Comparison of ENCODE assay signal across 14 cellular contexts in the genomic region with DNA sequence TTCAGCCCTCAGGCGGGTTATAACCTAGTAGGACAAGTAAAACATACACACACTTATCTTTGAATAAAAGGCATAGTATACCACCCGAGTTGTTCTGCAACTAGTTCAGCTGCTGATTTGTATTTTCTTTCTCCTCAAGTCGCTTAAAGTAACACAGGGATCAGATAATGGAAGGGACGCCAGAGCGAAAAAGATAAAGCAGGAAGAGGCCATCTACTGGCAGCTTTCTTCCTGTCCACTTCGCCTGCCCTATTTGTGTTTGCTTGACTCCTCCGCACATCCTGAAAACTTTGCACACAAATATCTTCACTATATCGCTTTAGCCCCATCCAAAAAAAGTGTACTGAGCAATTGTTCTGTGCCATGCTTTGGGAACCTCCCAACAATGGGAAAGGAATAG.
DNase-seq lines count a peak whose midpoint lies in the region; FAIRE-seq and TF ChIP-seq lines count a peak whose summit lies in the region.
"Had no signal": no experiment of that assay in that cellular context is flagged by ENCODE, and none has a peak within 500 bp of the region (broad histone marks: within the 10 kb centered on the region; RNA-seq: fewer than 3 reads in every experiment).

No MANE protein-coding gene starts in this region.

- peak overlapping the region in 2 of 3 experiments; percentile 2 to 40; a peak in 2 of 7 replicates for H3K27ac Mint-ChIP-seq in H9
- H3K27ac Mint-ChIP-seq: activated CD8-positive, alpha-beta T cell treated with anti-CD3 and anti-CD28 coated beads, Interleukin-2, amount 10 ng/mL, durations not matched to agents 7 days and 5 days had no signal

- H3K9me3 ChIP-seq in H9 (ENCODE audit: control insufficient read depth, low read depth, low read length): no peaks in the 10 kb centered on the region

- TF ChIP-seq CTCF in H9 (conservative IDR thresholded peaks at IDR 0.05) (peak; percentile 64), VCaP (conservative IDR thresholded peaks at IDR 0.05) (peak; percentile 78), fibroblast of villous mesenchyme (IDR thresholded peaks at IDR 0.05; ENCODE audit: insufficient read depth, low read depth, low read length) (peak; percentile 28)

- no CpG with 5 or more reads among the region's 8 CpGs for WGBS in H9 (ENCODE audit: extremely low coverage, insufficient read length, low lambda C conversion rate)

- H2AFZ ChIP-seq in H9 (ENCODE audit: low read length): no peak overlapping the region

- no peak overlapping the region for H2AK5ac ChIP-seq in H9 (ENCODE audit: insufficient read length, low read length)

- no peak overlapping the region for H3K4me2 ChIP-seq in H9 (ENCODE audit: insufficient read depth, insufficient read length, low read length)

- no peak overlapping the region for H2BK5ac ChIP-seq in H9 (ENCODE audit: insufficient read length, low read length)

- H3K4me1 Mint-ChIP-seq in H9: peaks cover 42 to 48% of the 10 kb centered on the region in 2 experiments

- no peak for FAIRE-seq in urothelium cell line (lab: Jason Lieb, UNC)

- DNase-seq in H9 (no peak), fibroblast of villous mesenchyme (ENCODE audit: low read depth) (peak; percentile 19), pons (ENCODE audit: low spot score) (peak; percentile 61), A172 (ENCODE audit: low spot score) (no peak), NCI-H1048 (lab: John Stamatoyannopoulos, UW) (no peak), urothelium cell line (ENCODE audit: low spot score) (no peak), DMS153 (lab: John Stamatoyannopoulos, UW) (no peak)
- DNase-seq: activated CD8-positive, alpha-beta T cell treated with anti-CD3 and anti-CD28 coated beads, Interleukin-2, amount 10 ng/mL, durations not matched to agents 7 days and 5 days; activated effector memory CD4-positive, alpha-beta T cell treated with anti-CD3 and anti-CD28 coated beads, Interleukin-2, amount 50 U/mL, for 16 hours; NCI-H1092; T-helper 9 cell had no signal

- no peak overlapping the region for H2BK20ac ChIP-seq in H9 (ENCODE audit: low read depth, low read length, poor library complexity, severe bottlenecking)

- H3K56ac ChIP-seq in H9 (ENCODE audit: insufficient read length, low read depth, low read length): no peak overlapping the region

- no peaks in the 10 kb centered on the region; a peak in 1 of 5 replicates for H3K9me3 Mint-ChIP-seq in H9

- no peak overlapping the region for H3K4me3 Mint-ChIP-seq in H9
- H3K4me3 Mint-ChIP-seq: activated CD8-positive, alpha-beta T cell treated with anti-CD3 and anti-CD28 coated beads, Interleukin-2, amount 10 ng/mL, durations not matched to agents 7 days and 5 days had no signal

- no peak overlapping the region for H3K4me3 ChIP-seq in fibroblast of villous mesenchyme (ENCODE audit: low read depth, low read length)

- H3T11ph ChIP-seq in H9 (ENCODE audit: low read length): no peak overlapping the region

- no peak overlapping the region for H2BK120ac ChIP-seq in H9 (ENCODE audit: low read depth, low read length, poor library complexity, severe bottlenecking)

- H4K8ac ChIP-seq in H9 (replicated peaks; ENCODE audit: insufficient read length, low read depth, low read length): no peak overlapping the region

- no peak overlapping the region for H3K4ac ChIP-seq in H9 (ENCODE audit: low read depth, low read length)

- H4K20me1 ChIP-seq in H9 (ENCODE audit: control insufficient read depth, insufficient read depth, insufficient read length): no peaks in the 10 kb centered on the region

- no peak overlapping the region for H3K14ac ChIP-seq in H9 (ENCODE audit: insufficient read depth, low read length)

- no peaks in the 10 kb centered on the region for H3K23me2 ChIP-seq in H9 (ENCODE audit: insufficient read length, low read depth, low read length, poor library complexity, severe bottlenecking)

- no peak overlapping the region for H3K23ac ChIP-seq in H9 (ENCODE audit: insufficient read length, low read depth, low read length)

- no peaks in the 10 kb centered on the region for H3K27me3 ChIP-seq in H9 (ENCODE audit: insufficient read depth, low read length)

- no peaks in the 10 kb centered on the region for H3K36me3 Mint-ChIP-seq in H9 (ENCODE audit: insufficient read depth in 1 of 3, low read depth in 3 of 3)
- H3K36me3 Mint-ChIP-seq: brain had no signal

- H3K4me1 ChIP-seq in H9 (ENCODE audit: insufficient read depth, low read length): peaks cover 3% of the 10 kb centered on the region; the same call in 1 of the 2 replicates

- no peak overlapping the region for H2BK15ac ChIP-seq in H9 (ENCODE audit: low read depth, low read length)

- H3K27me3 Mint-ChIP-seq in H9 (ENCODE audit: low read depth): no peaks in the 10 kb centered on the region

- H3K27ac ChIP-seq in H9 (ENCODE audit: insufficient read length, low read depth, low read length) (no peak overlapping the region), VCaP (no peak overlapping the region)
- H3K27ac ChIP-seq: RWPE1 had no signal

- H2BK12ac ChIP-seq in H9 (ENCODE audit: insufficient read length, low read depth, low read length): no peak overlapping the region

- H3K79me1 ChIP-seq in H9 (ENCODE audit: insufficient read depth, low read depth, low read length, poor library complexity, severe bottlenecking): no peaks in the 10 kb centered on the region

- H3K79me2 ChIP-seq in H9 (ENCODE audit: insufficient read depth, low read length): no peaks in the 10 kb centered on the region

- H4K91ac ChIP-seq in H9 (ENCODE audit: insufficient read length, low read depth, low read length): no peak overlapping the region

- H3K18ac ChIP-seq in H9 (ENCODE audit: insufficient read length, low read depth, low read length): no peak overlapping the region

- no peak overlapping the region for H3K9ac ChIP-seq in H9 (ENCODE audit: extremely low read depth, insufficient read length, low read length)

- no peak overlapping the region for H4K5ac ChIP-seq in H9 (ENCODE audit: insufficient read length, low read depth, low read length)

Comparison
In these comparisons a context has a peak if more than half of its experiments do, and no peak if none do; other contexts are left out.
1. DNase-seq: peak in fibroblast of villous mesenchyme (single experiment) and pons (single experiment); none in H9 (single experiment), A172 (single experiment), NCI-H1048 (single experiment), urothelium cell line (single experiment) and DMS153 (single experiment).
2. CTCF ChIP-seq: peak in every context shown above with its lines; median percentile 78 in VCaP; 64 in H9; 28 in fibroblast of villous mesenchyme.